ENCODE assay signal across 1 cellular context in the genomic region with DNA sequence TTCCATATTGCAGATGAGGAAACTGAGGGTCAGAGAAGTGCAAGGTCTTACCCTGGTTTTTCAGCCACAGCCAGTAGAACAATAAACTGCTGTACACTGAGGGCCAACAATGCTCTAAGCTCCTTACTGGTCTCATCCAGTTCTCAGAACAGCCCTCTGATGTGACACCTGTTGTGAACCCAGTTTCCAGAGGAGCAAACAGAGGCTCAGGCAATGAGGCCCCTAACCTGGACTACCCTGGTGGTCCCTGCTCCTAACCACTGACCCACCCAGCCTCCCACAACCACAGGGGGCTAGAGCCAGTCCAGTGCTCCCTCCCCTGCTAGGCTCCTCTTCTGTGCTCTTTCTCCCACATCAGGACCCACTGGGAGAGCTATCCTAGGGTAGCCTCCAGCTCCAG.
TF ChIP-seq lines count a peak whose summit lies in the region.

No MANE protein-coding gene starts in this region.

TF ChIP-seq in IMR-90, 13 proteins besides CTCF, POLR2A, EP300 and RAD21:
- TF ChIP-seq, protein P1, sequence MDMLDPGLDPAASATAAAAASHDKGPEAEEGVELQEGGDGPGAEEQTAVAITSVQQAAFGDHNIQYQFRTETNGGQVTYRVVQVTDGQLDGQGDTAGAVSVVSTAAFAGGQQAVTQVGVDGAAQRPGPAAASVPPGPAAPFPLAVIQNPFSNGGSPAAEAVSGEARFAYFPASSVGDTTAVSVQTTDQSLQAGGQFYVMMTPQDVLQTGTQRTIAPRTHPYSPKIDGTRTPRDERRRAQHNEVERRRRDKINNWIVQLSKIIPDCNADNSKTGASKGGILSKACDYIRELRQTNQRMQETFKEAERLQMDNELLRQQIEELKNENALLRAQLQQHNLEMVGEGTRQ (IDR thresholded peaks at IDR 0.05; ENCODE audit: low read depth, low read length): no peak
- TF ChIP-seq NFE2L2 (IDR thresholded peaks at IDR 0.05; ENCODE audit: low read depth, low read length) (no peak), RCOR1 (IDR thresholded peaks at IDR 0.05; ENCODE audit: insufficient replicate concordance, low read length) (no peak), BHLHE40 (IDR thresholded peaks at IDR 0.05; ENCODE audit: low read depth, low read length) (no peak), FOS (IDR thresholded peaks at IDR 0.05; ENCODE audit: low read depth, low read length) (no peak), CHD1 (IDR thresholded peaks at IDR 0.05; ENCODE audit: low read depth, low read length) (no peak), MAZ (IDR thresholded peaks at IDR 0.05; ENCODE audit: borderline replicate concordance, low read depth, low read length) (no peak), CEBPB (IDR thresholded peaks at IDR 0.05; ENCODE audit: low read depth, low read length) (no peak), MAFK (IDR thresholded peaks at IDR 0.05; ENCODE audit: low read depth, low read length) (no peak), RFX5 (IDR thresholded peaks at IDR 0.05; ENCODE audit: low read depth, low read length) (no peak)
- TF ChIP-seq, protein P2, sequence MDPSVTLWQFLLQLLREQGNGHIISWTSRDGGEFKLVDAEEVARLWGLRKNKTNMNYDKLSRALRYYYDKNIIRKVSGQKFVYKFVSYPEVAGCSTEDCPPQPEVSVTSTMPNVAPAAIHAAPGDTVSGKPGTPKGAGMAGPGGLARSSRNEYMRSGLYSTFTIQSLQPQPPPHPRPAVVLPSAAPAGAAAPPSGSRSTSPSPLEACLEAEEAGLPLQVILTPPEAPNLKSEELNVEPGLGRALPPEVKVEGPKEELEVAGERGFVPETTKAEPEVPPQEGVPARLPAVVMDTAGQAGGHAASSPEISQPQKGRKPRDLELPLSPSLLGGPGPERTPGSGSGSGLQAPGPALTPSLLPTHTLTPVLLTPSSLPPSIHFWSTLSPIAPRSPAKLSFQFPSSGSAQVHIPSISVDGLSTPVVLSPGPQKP (IDR thresholded peaks at IDR 0.05; ENCODE audit: borderline replicate concordance, low read depth, low read length): no peak
